Comparison of ENCODE assay signal across 13 cellular contexts in genomic region chr20:49824206-49824605, GRCh38. TPM values are rescaled to one million over a fixed set of nuclear protein-coding genes. Genes with fewer than 3 reads are reported as not detected.
DNase-seq lines count a peak whose midpoint lies in the region; ATAC-seq and TF ChIP-seq lines count a peak whose summit lies in the region.
"Had no signal": no experiment of that assay in that cellular context is flagged by ENCODE, and none has a peak within 500 bp of the region (broad histone marks: within the 10 kb centered on the region; RNA-seq: fewer than 3 reads in every experiment).

No MANE protein-coding gene starts in this region.

- peak overlapping the region; percentile 89 for H3K27ac ChIP-seq in SU-DHL-6 (ENCODE audit: low read depth, low read length)
- H3K27ac ChIP-seq in WERI-Rb-1, result no peak overlapping the region
- peak overlapping the region in 1 of 3 donors; percentile 65 for H3K27ac ChIP-seq in right lobe of liver

- H3K27ac Mint-ChIP-seq in T-helper 2 cell treated with Interferon-gamma antibody and Interleukin-4, amounts not matched to agents 5 μg/mL and 100 μg/mL, for 36 hours, result peak overlapping the region; percentile 80
- peak overlapping the region; percentile 4 for H3K27ac Mint-ChIP-seq in stimulated activated effector memory CD8-positive, alpha-beta T cell treated with anti-CD3 and anti-CD28 coated beads, Interleukin-12 subunit alpha, Interleukin-12 subunit beta, amount 100 ng/mL, for 72 hours

- whole genome bisulfite sequencing in right lobe of liver (ENCODE audit: insufficient coverage, low coverage, low lambda C conversion rate, missing lambda C conversion rate), result 72% methylated on average over 2 of the region's 2 CpGs

- H3K4me3 Mint-ChIP-seq in T-helper 2 cell treated with Interferon-gamma antibody and Interleukin-4, amounts not matched to agents 5 μg/mL and 100 μg/mL, for 36 hours, result peak overlapping the region; percentile 32
- no peak overlapping the region for H3K4me3 Mint-ChIP-seq in stimulated activated effector memory CD8-positive, alpha-beta T cell treated with anti-CD3 and anti-CD28 coated beads, Interleukin-12 subunit alpha, Interleukin-12 subunit beta, amount 100 ng/mL, for 72 hours

- no peaks in the 10 kb centered on the region for H3K27me3 Mint-ChIP-seq in T-helper 2 cell treated with Interferon-gamma antibody and Interleukin-4, amounts not matched to agents 5 μg/mL and 100 μg/mL, for 36 hours (ENCODE audit: low read depth)

- no peak for ATAC-seq in stimulated activated effector memory CD8-positive, alpha-beta T cell treated with anti-CD3 and anti-CD28 coated beads, Interleukin-12 subunit alpha, Interleukin-12 subunit beta, amount 100 ng/mL, for 72 hours
- no peak for ATAC-seq in right lobe of liver

- no peaks in the 10 kb centered on the region for H3K9me3 ChIP-seq in SU-DHL-6 (ENCODE audit: insufficient read depth, low read length)
- no peaks in the 10 kb centered on the region for H3K9me3 ChIP-seq in WERI-Rb-1 (ENCODE audit: severe bottlenecking)
- no peaks in the 10 kb centered on the region for H3K9me3 ChIP-seq in right lobe of liver
- H3K9me3 ChIP-seq in BE2C, result no peaks in the 10 kb centered on the region
- H3K9me3 ChIP-seq: testis had no signal

- TF ChIP-seq POLR2A in right lobe of liver (IDR thresholded peaks at IDR 0.05), result no peak

- peaks cover 43% of the 10 kb centered on the region for H3K4me1 Mint-ChIP-seq in T-helper 2 cell treated with Interferon-gamma antibody and Interleukin-4, amounts not matched to agents 5 μg/mL and 100 μg/mL, for 36 hours (ENCODE audit: low read depth)
- peaks cover 39% of the 10 kb centered on the region for H3K4me1 Mint-ChIP-seq in stimulated activated effector memory CD8-positive, alpha-beta T cell treated with anti-CD3 and anti-CD28 coated beads, Interleukin-12 subunit alpha, Interleukin-12 subunit beta, amount 100 ng/mL, for 72 hours

- H3K9ac ChIP-seq in SU-DHL-6 (ENCODE audit: low read length), result peak overlapping the region; percentile 33; the same call in 1 of the 2 replicates

- H4K20me1 ChIP-seq in SU-DHL-6 (ENCODE audit: low read depth, low read length), result no peaks in the 10 kb centered on the region

- H3K9me2 ChIP-seq in SU-DHL-6 (replicated peaks; ENCODE audit: insufficient read depth, low read length), result no peaks in the 10 kb centered on the region

- H3K27me3 ChIP-seq in SU-DHL-6 (ENCODE audit: low read length), result no peaks in the 10 kb centered on the region
- no peaks in the 10 kb centered on the region for H3K27me3 ChIP-seq in WERI-Rb-1 (ENCODE audit: insufficient read depth, low read depth, severe bottlenecking)
- H3K27me3 ChIP-seq in right lobe of liver, result no peaks in the 10 kb centered on the region
- H3K27me3 ChIP-seq in BE2C, result no peaks in the 10 kb centered on the region
- H3K27me3 ChIP-seq: testis had no signal

- H3K4me1 ChIP-seq in right lobe of liver, result peaks cover 0 to 54% (median 10%) of the 10 kb centered on the region in 4 donors
- no peaks in the 10 kb centered on the region for H3K4me1 ChIP-seq in BE2C

- H3K36me3 Mint-ChIP-seq in T-helper 2 cell treated with Interferon-gamma antibody and Interleukin-4, amounts not matched to agents 5 μg/mL and 100 μg/mL, for 36 hours (ENCODE audit: low read depth), result peaks cover 56% of the 10 kb centered on the region
- H3K36me3 Mint-ChIP-seq in stimulated activated effector memory CD8-positive, alpha-beta T cell treated with anti-CD3 and anti-CD28 coated beads, Interleukin-12 subunit alpha, Interleukin-12 subunit beta, amount 100 ng/mL, for 72 hours, result peaks cover 98% of the 10 kb centered on the region

- peaks cover 28% of the 10 kb centered on the region for H3K79me2 ChIP-seq in SU-DHL-6 (ENCODE audit: insufficient read depth, low read length)

- no peak for DNase-seq in T-helper 2 cell treated with Interferon-gamma antibody and Interleukin-4, amounts not matched to agents 5 μg/mL and 100 μg/mL, for 36 hours (ENCODE audit: low spot score)
- DNase-seq in T-helper 2 cell (no peak), fibroblast of villous mesenchyme (ENCODE audit: low read depth) (peak; percentile 20), WERI-Rb-1 (no peak), right lobe of liver (no peak), BE2C (no peak)
- DNase-seq in stimulated activated effector memory CD8-positive, alpha-beta T cell treated with anti-CD3 and anti-CD28 coated beads, Interleukin-12 subunit alpha, Interleukin-12 subunit beta, amount 100 ng/mL, for 72 hours (ENCODE audit: low spot score in 2 of 2), result no peak
- DNase-seq: activated CD8-positive, alpha-beta memory T cell treated with anti-CD3 and anti-CD28 coated beads, Interleukin-2, amount 50 U/mL, for 48 hours; NCI-H1105; NCI-H446; T-helper 9 cell; testis had no signal

- TF ChIP-seq CTCF in SU-DHL-6 (IDR thresholded peaks at IDR 0.05; ENCODE audit: insufficient read depth, low read length, poor library complexity, severe bottlenecking), result no peak
- TF ChIP-seq CTCF in fibroblast of villous mesenchyme (IDR thresholded peaks at IDR 0.05; ENCODE audit: insufficient read depth, low read depth, low read length), result no peak
- TF ChIP-seq CTCF in WERI-Rb-1 (IDR thresholded peaks at IDR 0.05; ENCODE audit: low read depth, low read length), result no peak
- TF ChIP-seq CTCF in right lobe of liver (IDR thresholded peaks at IDR 0.05), result no peak
- TF ChIP-seq CTCF in BE2C (IDR thresholded peaks at IDR 0.05; ENCODE audit: low read depth, low read length), result no peak

- H3K36me3 ChIP-seq in SU-DHL-6 (ENCODE audit: low read length), result peaks cover 29% of the 10 kb centered on the region
- peaks cover 14% of the 10 kb centered on the region for H3K36me3 ChIP-seq in WERI-Rb-1
- H3K36me3 ChIP-seq in right lobe of liver, result peaks cover 0 to 8% (median 0%) of the 10 kb centered on the region in 4 donors
- peaks cover 17% of the 10 kb centered on the region for H3K36me3 ChIP-seq in BE2C

- H3K9me3 Mint-ChIP-seq in T-helper 2 cell treated with Interferon-gamma antibody and Interleukin-4, amounts not matched to agents 5 μg/mL and 100 μg/mL, for 36 hours, result peaks cover 7% of the 10 kb centered on the region
- H3K9me3 Mint-ChIP-seq in stimulated activated effector memory CD8-positive, alpha-beta T cell treated with anti-CD3 and anti-CD28 coated beads, Interleukin-12 subunit alpha, Interleukin-12 subunit beta, amount 100 ng/mL, for 72 hours, result peaks cover 2% of the 10 kb centered on the region

- H3F3A ChIP-seq in SU-DHL-6 (ENCODE audit: insufficient read depth), result peaks cover 31% of the 10 kb centered on the region

- H3K4me2 ChIP-seq in SU-DHL-6 (ENCODE audit: low read depth, low read length, poor library complexity, severe bottlenecking), result peak overlapping the region; percentile 40

- H3K4me3 ChIP-seq in SU-DHL-6 (ENCODE audit: insufficient read depth, low read length, poor library complexity, severe bottlenecking) (peak overlapping the region; percentile 8), fibroblast of villous mesenchyme (ENCODE audit: low read depth, low read length) (no peak overlapping the region), WERI-Rb-1 (ENCODE audit: low read depth, low read length) (no peak overlapping the region), right lobe of liver (no peak overlapping the region), BE2C (ENCODE audit: low read depth, low read length) (no peak overlapping the region)
- H3K4me3 ChIP-seq: testis had no signal

- H2AFZ ChIP-seq in SU-DHL-6 (ENCODE audit: low read depth, low read length, severe bottlenecking), result no peak overlapping the region

- intact Hi-C loops in right lobe of liver (cut with DNase I), result no loop called here

RNA-seq across cellular contexts. Expression of gene SLC9A8, which starts 11.6 kb away (rescaled TPM):
- total RNA-seq in fibroblast of villous mesenchyme (6.8 and 7.3 TPM in 2 replicates), right lobe of liver (10 to 100 TPM in 3 of 6 experiments, 1 to 10 TPM in 3; 6.8 to 10.6 (median 9.6) TPM)
- 4.5 TPM for polyA plus RNA-seq in BE2C (2012; ENCODE audit: insufficient read depth, insufficient read length, low read depth)
